13 cellular contexts compared by ENCODE assay signal in genomic region chr19:18587561-18587960, GRCh38. TPM values are rescaled to one million over a fixed set of nuclear protein-coding genes. Genes with fewer than 3 reads are reported as not detected.
DNase-seq lines count a peak whose midpoint lies in the region; ATAC-seq and TF ChIP-seq lines count a peak whose summit lies in the region.
"Had no signal": no experiment of that assay in that cellular context is flagged by ENCODE, and none has a peak within 500 bp of the region (broad histone marks: within the 10 kb centered on the region; RNA-seq: fewer than 3 reads in every experiment).

No MANE protein-coding gene starts in this region.

- H3K9me3 ChIP-seq in left ventricle myocardium inferior (replicated peaks) (no peaks in the 10 kb centered on the region), right atrium auricular region (no peaks in the 10 kb centered on the region), upper lobe of left lung (no peaks in the 10 kb centered on the region)
- H3K9me3 ChIP-seq in effector memory CD4-positive, alpha-beta T cell (ENCODE audit: control insufficient read depth, low read length) = no peaks in the 10 kb centered on the region
- H3K9me3 ChIP-seq: thyroid gland had no signal

- H3K27ac Mint-ChIP-seq in activated CD8-positive, alpha-beta T cell treated with anti-CD3 and anti-CD28 coated beads for 36 hours = peak overlapping the region; percentile 90
- H3K27ac Mint-ChIP-seq in memory B cell = peak overlapping the region; percentile 95

- TF ChIP-seq EP300 in upper lobe of left lung (IDR thresholded peaks at IDR 0.05) = no peak

- DNase-seq in left ventricle myocardium inferior = no peak
- DNase-seq in right atrium auricular region (ENCODE audit: low spot score) = no peak
- no peak for DNase-seq in activated CD8-positive, alpha-beta T cell treated with anti-CD3 and anti-CD28 coated beads for 36 hours
- no peak for DNase-seq in memory B cell (ENCODE audit: low spot score in 2 of 2)
- DNase-seq in upper lobe of left lung = no peak
- no peak for DNase-seq in cerebellar cortex (ENCODE audit: low spot score)
- no peak for DNase-seq in UCSD-AML1 (lab: John Stamatoyannopoulos, UW; ENCODE audit: unreplicated experiment)
- no peak for DNase-seq in effector memory CD4-positive, alpha-beta T cell
- DNase-seq: activated CD4-positive, alpha-beta T cell treated with anti-CD3 and anti-CD28 coated beads for 1 hour; COR-L47; MM.1S; OCI-M1; thyroid gland had no signal

- POLR2A ChIA-PET in activated CD8-positive, alpha-beta T cell treated with anti-CD3 and anti-CD28 coated beads for 36 hours (lab: Charles Lee) = interaction anchor here (1.0 to 4.0 kb wide), 7 partner anchors 10 to 330 kb away, joined by 3 to 51 read pairs (median 9); partner anchors contain the start of genes FKBP8 and UBA52

- H3K4me3 ChIP-seq in left ventricle myocardium inferior (no peak overlapping the region), right atrium auricular region (no peak overlapping the region), upper lobe of left lung (no peak overlapping the region)
- no peak overlapping the region for H3K4me3 ChIP-seq in effector memory CD4-positive, alpha-beta T cell (ENCODE audit: insufficient read depth, low read depth, low read length, poor library complexity, severe bottlenecking)

- H3K36me3 ChIP-seq in left ventricle myocardium inferior = peaks cover 12% of the 10 kb centered on the region
- peaks cover 10% of the 10 kb centered on the region for H3K36me3 ChIP-seq in right atrium auricular region
- H3K36me3 ChIP-seq in upper lobe of left lung = peaks cover 0 to 15% (median 9%) of the 10 kb centered on the region in 4 donors
- H3K36me3 ChIP-seq in effector memory CD4-positive, alpha-beta T cell (ENCODE audit: control insufficient read depth, insufficient read depth, low read length) = no peaks in the 10 kb centered on the region
- H3K36me3 ChIP-seq: thyroid gland had no signal

- H3K36me3 Mint-ChIP-seq in activated CD8-positive, alpha-beta T cell treated with anti-CD3 and anti-CD28 coated beads for 36 hours (ENCODE audit: low read depth) = peaks cover 14% of the 10 kb centered on the region
- peaks cover 5% of the 10 kb centered on the region for H3K36me3 Mint-ChIP-seq in memory B cell

- intact Hi-C loops in left ventricle myocardium inferior (cut with micrococcal nuclease) = no loop called here
- intact Hi-C loops in activated CD8-positive, alpha-beta T cell treated with anti-CD3 and anti-CD28 coated beads for 36 hours (cut with micrococcal nuclease) = no loop called here

- no peaks in the 10 kb centered on the region for H3K9me3 Mint-ChIP-seq in activated CD8-positive, alpha-beta T cell treated with anti-CD3 and anti-CD28 coated beads for 36 hours
- no peaks in the 10 kb centered on the region for H3K9me3 Mint-ChIP-seq in memory B cell

- peak overlapping the region; percentile 82 for H3K4me3 Mint-ChIP-seq in activated CD8-positive, alpha-beta T cell treated with anti-CD3 and anti-CD28 coated beads for 36 hours
- H3K4me3 Mint-ChIP-seq in memory B cell = no peak overlapping the region

- CTCF ChIA-PET in activated CD8-positive, alpha-beta T cell treated with anti-CD3 and anti-CD28 coated beads for 36 hours (lab: Charles Lee) = interaction anchor here (0.8 to 4.9 kb wide), 10 partner anchors 10 to 260 kb away, joined by 3 to 37 read pairs (median 8); partner anchors contain the start of genes KXD1, UBA52 and UPF1

- peaks cover 28% of the 10 kb centered on the region for H3K4me1 Mint-ChIP-seq in activated CD8-positive, alpha-beta T cell treated with anti-CD3 and anti-CD28 coated beads for 36 hours (ENCODE audit: low read depth)
- peaks cover 32% of the 10 kb centered on the region for H3K4me1 Mint-ChIP-seq in memory B cell

- TF ChIP-seq CTCF in left ventricle myocardium inferior (IDR thresholded peaks at IDR 0.05; ENCODE audit: borderline replicate concordance) (no peak), right atrium auricular region (IDR thresholded peaks at IDR 0.05) (no peak), upper lobe of left lung (IDR thresholded peaks at IDR 0.05) (no peak)
- TF ChIP-seq CTCF in activated CD8-positive, alpha-beta T cell treated with anti-CD3 and anti-CD28 coated beads for 36 hours (IDR thresholded peaks at IDR 0.05) = no peak

- peak overlapping the region; percentile 97 for H3K27ac ChIP-seq in left ventricle myocardium inferior (replicated peaks)
- H3K27ac ChIP-seq in right atrium auricular region = no peak overlapping the region
- H3K27ac ChIP-seq in upper lobe of left lung = peak overlapping the region in 3 of 4 donors; percentile 82 to 88 (median 87)
- no peak overlapping the region for H3K27ac ChIP-seq in effector memory CD4-positive, alpha-beta T cell (ENCODE audit: insufficient read depth, low read length, poor library complexity, severe bottlenecking)

- H3K27me3 ChIP-seq in left ventricle myocardium inferior (ENCODE audit: low read depth) = no peaks in the 10 kb centered on the region
- no peaks in the 10 kb centered on the region for H3K27me3 ChIP-seq in right atrium auricular region
- H3K27me3 ChIP-seq in upper lobe of left lung = no peaks in the 10 kb centered on the region
- no peaks in the 10 kb centered on the region for H3K27me3 ChIP-seq in effector memory CD4-positive, alpha-beta T cell (replicated peaks; ENCODE audit: control insufficient read depth, insufficient read depth, low read length, poor library complexity, severe bottlenecking)
- H3K27me3 ChIP-seq: thyroid gland had no signal

- 88 to 92% methylated on average over 12 of the region's 12 CpGs for WGBS in upper lobe of left lung, 2 donors

- no peaks in the 10 kb centered on the region for H3K27me3 Mint-ChIP-seq in activated CD8-positive, alpha-beta T cell treated with anti-CD3 and anti-CD28 coated beads for 36 hours
- H3K27me3 Mint-ChIP-seq in memory B cell = no peaks in the 10 kb centered on the region

- no peak for ATAC-seq in activated CD8-positive, alpha-beta T cell treated with anti-CD3 and anti-CD28 coated beads for 36 hours
- no peak for ATAC-seq in memory B cell (ENCODE audit: low read depth)
- ATAC-seq in upper lobe of left lung (ENCODE audit: low FRiP score in 2 of 2) = no peak

- no peak for TF ChIP-seq POLR2A in upper lobe of left lung (IDR thresholded peaks at IDR 0.05)

- H3K4me1 ChIP-seq in left ventricle myocardium inferior = peaks cover 32% of the 10 kb centered on the region
- peaks cover 0 to 18% of the 10 kb centered on the region in 2 donors for H3K4me1 ChIP-seq in right atrium auricular region
- peaks cover 19 to 29% (median 22%) of the 10 kb centered on the region in 4 donors for H3K4me1 ChIP-seq in upper lobe of left lung
- H3K4me1 ChIP-seq in effector memory CD4-positive, alpha-beta T cell (ENCODE audit: control insufficient read depth, insufficient read depth, low read length, poor library complexity, severe bottlenecking) = peaks cover 18% of the 10 kb centered on the region

RNA-seq across cellular contexts. Expression of gene REX1BD, which starts 1.0 kb away (rescaled TPM):
- total RNA-seq in left ventricle myocardium inferior (76.6 TPM), right atrium auricular region (100 to 1,000 TPM; 119 to 171 TPM), upper lobe of left lung (100 to 1,000 TPM in 1 of 6 donors, 10 to 100 TPM in 5; 83.6 to 114 (median 91.6) TPM)
- total RNA-seq in activated CD8-positive, alpha-beta T cell treated with anti-CD3 and anti-CD28 coated beads for 36 hours = 10 to 100 TPM; 61.2 to 65.1 TPM

RNA-seq across cellular contexts. Expression of gene UBA52, which starts 15.9 kb away (rescaled TPM):
- total RNA-seq in left ventricle myocardium inferior (643 TPM), right atrium auricular region (100 to 1,000 TPM; 272 to 543 TPM), upper lobe of left lung (100 to 1,000 TPM; 127 to 988 (median 458) TPM)
- 1,000 to 10,000 TPM; 1,795 to 1,837 TPM for total RNA-seq in activated CD8-positive, alpha-beta T cell treated with anti-CD3 and anti-CD28 coated beads for 36 hours

RNA-seq across cellular contexts. Expression of gene CRLF1, which starts 19.0 kb away (rescaled TPM):
- 20.0 TPM for total RNA-seq in left ventricle myocardium inferior
- 10 to 100 TPM; 71.8 to 73.9 TPM for total RNA-seq in right atrium auricular region
- not detected for total RNA-seq in activated CD8-positive, alpha-beta T cell treated with anti-CD3 and anti-CD28 coated beads for 36 hours
- total RNA-seq in upper lobe of left lung = 10 to 100 TPM; 15.0 to 54.8 (median 20.0) TPM

RNA-seq across cellular contexts. Expression of gene TMEM59L, which starts 25.1 kb away (rescaled TPM):
- total RNA-seq in left ventricle myocardium inferior = 1.5 TPM
- total RNA-seq in right atrium auricular region = 1 to 10 TPM; 2.2 to 3.0 TPM
- not detected for total RNA-seq in activated CD8-positive, alpha-beta T cell treated with anti-CD3 and anti-CD28 coated beads for 36 hours
- 1 to 10 TPM in 2 of 6 donors, under 1 TPM in 2, not detected in 2; 0.30 to 2.8 (median 1.0) TPM for total RNA-seq in upper lobe of left lung

RNA-seq across cellular contexts. Expression of gene KXD1, which starts 29.9 kb away (rescaled TPM):
- total RNA-seq in left ventricle myocardium inferior = 52.0 TPM
- 100 to 1,000 TPM in 1 of 2 donors, 10 to 100 TPM in 1; 60.7 to 114 TPM for total RNA-seq in right atrium auricular region
- total RNA-seq in activated CD8-positive, alpha-beta T cell treated with anti-CD3 and anti-CD28 coated beads for 36 hours = 100 to 1,000 TPM; 137 to 142 TPM
- total RNA-seq in upper lobe of left lung = 100 to 1,000 TPM in 3 of 6 donors, 10 to 100 TPM in 3; 69.6 to 333 (median 103) TPM

Comparison
In these comparisons a context has a peak if more than half of its experiments do, and no peak if none do; other contexts are left out.
1. H3K27ac ChIP-seq: peak in left ventricle myocardium inferior (single experiment) and upper lobe of left lung (3 of 4); none in right atrium auricular region (0 of 2) and effector memory CD4-positive, alpha-beta T cell (single experiment).
2. RNA of gene CRLF1, which starts 19.0 kb away (total RNA-seq): 71.8 to 73.9 TPM in right atrium auricular region, 15.0 to 54.8 TPM in upper lobe of left lung and 20.0 TPM in left ventricle myocardium inferior (single experiment); not detected in activated CD8-positive, alpha-beta T cell treated with anti-CD3 and anti-CD28 coated beads for 36 hours; every median in the first group is over 10 times any median in the second.